In genomic region chr9:83986765-83987401, GRCh38 we compare ENCODE assay signal across 12 cellular contexts. TPM values are rescaled to one million over a fixed set of nuclear protein-coding genes. Genes with fewer than 3 reads are reported as not detected.
DNase-seq lines count a peak whose midpoint lies in the region; ATAC-seq and TF ChIP-seq lines count a peak whose summit lies in the region.
"Had no signal": no experiment of that assay in that cellular context is flagged by ENCODE, and none has a peak within 500 bp of the region (broad histone marks: within the 10 kb centered on the region; RNA-seq: fewer than 3 reads in every experiment).

No MANE protein-coding gene starts in this region.

- H3K36me3 Mint-ChIP-seq in T-helper 17 cell (ENCODE audit: low read depth) (no peaks in the 10 kb centered on the region), type B pancreatic cell (peaks cover 23% of the 10 kb centered on the region)

- H3K9me3 Mint-ChIP-seq in type B pancreatic cell = no peaks in the 10 kb centered on the region
- H3K9me3 Mint-ChIP-seq: activated naive CD4-positive, alpha-beta T cell treated with anti-CD3 and anti-CD28 coated beads, Interleukin-2, amount 10 ng/mL, durations not matched to agents 7 days and 5 days had no signal

- intact Hi-C loops in left ventricle myocardium superior (cut with micrococcal nuclease) = no loop called here

- H3K27me3 Mint-ChIP-seq in T-helper 17 cell = no peaks in the 10 kb centered on the region
- H3K27me3 Mint-ChIP-seq in type B pancreatic cell = no peaks in the 10 kb centered on the region
- H3K27me3 Mint-ChIP-seq: activated naive CD4-positive, alpha-beta T cell treated with anti-CD3 and anti-CD28 coated beads, Interleukin-2, amount 10 ng/mL, durations not matched to agents 7 days and 5 days had no signal

- H3K4me3 Mint-ChIP-seq in T-helper 17 cell (peak overlapping the region; percentile 36), type B pancreatic cell (peak overlapping the region; percentile 60)
- H3K4me3 Mint-ChIP-seq: activated naive CD4-positive, alpha-beta T cell treated with anti-CD3 and anti-CD28 coated beads, Interleukin-2, amount 10 ng/mL, durations not matched to agents 7 days and 5 days had no signal

- no peak overlapping the region for H3K27ac Mint-ChIP-seq in T-helper 17 cell
- peak overlapping the region; percentile 87 for H3K27ac Mint-ChIP-seq in type B pancreatic cell
- H3K27ac Mint-ChIP-seq: activated naive CD4-positive, alpha-beta T cell treated with anti-CD3 and anti-CD28 coated beads, Interleukin-2, amount 10 ng/mL, durations not matched to agents 7 days and 5 days had no signal

- no peaks in the 10 kb centered on the region for H3K9me3 ChIP-seq in T-helper 17 cell (ENCODE audit: control insufficient read depth, low read length, poor library complexity, severe bottlenecking)
- H3K9me3 ChIP-seq: suprapubic skin had no signal

- ATAC-seq in T-helper 17 cell = no peak
- peak; percentile 59 for ATAC-seq in left ventricle myocardium superior
- ATAC-seq in HG03457 (IDR thresholded peaks at IDR 0.05; ENCODE audit: unreplicated experiment) = no peak
- ATAC-seq in GM21515 (IDR thresholded peaks at IDR 0.05; ENCODE audit: unreplicated experiment) = no peak

- peaks cover 9% of the 10 kb centered on the region for H3K4me1 Mint-ChIP-seq in T-helper 17 cell
- peaks cover 28% of the 10 kb centered on the region for H3K4me1 Mint-ChIP-seq in type B pancreatic cell (ENCODE audit: unreplicated experiment)

- no peak for TF ChIP-seq CTCF in type B pancreatic cell (conservative IDR thresholded peaks at IDR 0.05)

- DNase-seq in stimulated activated CD4-positive, alpha-beta T cell treated with anti-CD3 and anti-CD28 coated beads, Interleukin-1b, Interleukin-23, amount 100 ng/mL, for 48 hours = peak; percentile 31
- no peak for DNase-seq in stimulated activated CD4-positive, alpha-beta T cell treated with anti-CD3 and anti-CD28 coated beads, Interleukin-4, amount 100 ng/mL, for 24 hours
- DNase-seq in T-helper 17 cell (no peak), left ventricle myocardium superior (no peak), type B pancreatic cell (ENCODE audit: extremely low spot score, unreplicated experiment) (no peak), NCI-H146 (lab: John Stamatoyannopoulos, UW) (no peak)
- DNase-seq: activated naive CD4-positive, alpha-beta T cell treated with anti-CD3 and anti-CD28 coated beads, Interleukin-2, amount 10 ng/mL, durations not matched to agents 7 days and 5 days; glutamatergic neuron; retina had no signal

RNA-seq across cellular contexts. Expression of gene RMI1, which starts 6.3 kb away (rescaled TPM):
- 1 to 10 TPM in 1 of 2 donors, under 1 TPM in 1; 0.89 to 2.7 TPM for total RNA-seq in T-helper 17 cell
- total RNA-seq in left ventricle myocardium superior = 6.9 TPM
- total RNA-seq in type B pancreatic cell (ENCODE audit: low replicate concordance) = 13.0 and 20.3 TPM in 2 replicates

RNA-seq across cellular contexts. Expression of gene HNRNPK, which starts 6.9 kb away (rescaled TPM):
- 100 to 1,000 TPM; 612 to 613 TPM for total RNA-seq in T-helper 17 cell
- total RNA-seq in left ventricle myocardium superior = 289 TPM
- 524 and 673 TPM in 2 replicates for total RNA-seq in type B pancreatic cell (ENCODE audit: low replicate concordance)
